Comparison of ENCODE assay signal across 8 cellular contexts in the genomic region with DNA sequence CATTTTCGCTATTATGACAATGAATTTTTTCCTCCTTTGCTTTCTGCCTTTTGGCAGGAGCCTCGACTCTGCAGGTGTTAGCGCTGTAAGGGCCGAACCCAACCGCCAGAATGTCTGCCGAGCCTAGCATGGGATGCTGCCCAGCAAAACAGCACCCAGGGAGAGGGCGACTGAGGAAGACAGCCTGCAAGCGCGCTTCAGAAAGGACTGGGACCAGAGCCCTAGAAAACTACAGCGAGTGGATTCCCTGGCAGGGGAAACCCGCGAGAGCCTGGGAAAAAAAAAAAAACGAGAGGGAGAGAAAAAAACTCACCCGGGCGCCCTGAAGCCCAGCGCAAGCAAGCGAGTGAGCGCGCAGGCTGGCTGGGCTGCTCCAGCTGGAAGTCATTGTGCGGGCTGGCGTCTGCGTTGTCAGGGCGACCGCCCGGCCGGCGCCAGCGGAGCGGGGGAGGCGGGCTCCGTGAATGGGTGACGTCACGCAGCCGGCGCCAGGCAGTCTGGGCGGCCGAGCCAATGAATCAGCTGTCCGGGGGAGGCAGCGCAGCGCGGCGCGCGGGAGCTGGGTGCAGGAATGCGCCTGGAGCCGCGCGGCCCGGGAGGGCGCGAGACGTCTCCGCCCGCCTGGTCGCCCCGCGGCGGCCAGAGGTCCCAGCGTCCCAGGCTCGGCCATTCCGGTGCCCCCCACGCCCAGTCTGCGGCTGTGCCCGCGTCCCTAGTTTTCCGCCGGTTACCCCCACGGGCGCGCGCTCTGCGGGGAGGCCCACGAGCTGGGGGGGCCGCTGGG. TPM values are rescaled to one million over a fixed set of nuclear protein-coding genes. Genes with fewer than 3 reads are reported as not detected.
DNase-seq lines count a peak whose midpoint lies in the region; ATAC-seq and TF ChIP-seq lines count a peak whose summit lies in the region.

No MANE protein-coding gene starts in this region.

- ATAC-seq in GM19025 (IDR thresholded peaks at IDR 0.05; ENCODE audit: low read depth, unreplicated experiment) = peak; percentile 97
- ATAC-seq in HG03175 (IDR thresholded peaks at IDR 0.05; ENCODE audit: unreplicated experiment) = peak; percentile 98

- no peaks in the 10 kb centered on the region for H3K36me3 Mint-ChIP-seq in activated CD4-positive, alpha-beta memory T cell treated with anti-CD3 and anti-CD28 coated beads for 36 hours
- peaks cover 6% of the 10 kb centered on the region for H3K36me3 Mint-ChIP-seq in endothelial cell (ENCODE audit: low read depth, unreplicated experiment)

- DNase-seq in AG09319 (ENCODE audit: extremely low read depth, low read depth) (peak; percentile 95), NCI-H2227 treated with DMSO at 0.1 percent for 48 hours (lab: John Stamatoyannopoulos, UW) (peak; percentile 91), endothelial cell (ENCODE audit: low spot score) (peak; percentile 99), lung microvascular endothelial cell (ENCODE audit: low read depth in 2 of 2) (peak; percentile 98 to 99)
- peak; percentile 85 for DNase-seq in activated CD4-positive, alpha-beta memory T cell treated with anti-CD3 and anti-CD28 coated beads for 36 hours
- DNase-seq in stimulated activated CD4-positive, alpha-beta T cell treated with anti-CD3 and anti-CD28 coated beads, TNF-alpha, amount 100 ng/mL, for 4 hours (ENCODE audit: low read depth in 3 of 3) = peak in 2 of 3 experiments; percentile 11 to 13

- peak overlapping the region; percentile 45 for H3K4me3 Mint-ChIP-seq in activated CD4-positive, alpha-beta memory T cell treated with anti-CD3 and anti-CD28 coated beads for 36 hours
- H3K4me3 Mint-ChIP-seq in endothelial cell (ENCODE audit: unreplicated experiment) = peak overlapping the region; percentile 89

- no peak overlapping the region for H3K27ac Mint-ChIP-seq in activated CD4-positive, alpha-beta memory T cell treated with anti-CD3 and anti-CD28 coated beads for 36 hours
- peak overlapping the region; percentile 97 for H3K27ac Mint-ChIP-seq in endothelial cell (ENCODE audit: unreplicated experiment)

- no peaks in the 10 kb centered on the region for H3K9me3 Mint-ChIP-seq in activated CD4-positive, alpha-beta memory T cell treated with anti-CD3 and anti-CD28 coated beads for 36 hours
- no peaks in the 10 kb centered on the region for H3K9me3 Mint-ChIP-seq in endothelial cell (ENCODE audit: unreplicated experiment)

- CTCF ChIA-PET in activated CD4-positive, alpha-beta memory T cell treated with anti-CD3 and anti-CD28 coated beads for 36 hours (lab: Charles Lee) = no interaction called here

- intact Hi-C loops in activated CD4-positive, alpha-beta memory T cell treated with anti-CD3 and anti-CD28 coated beads for 36 hours (cut with micrococcal nuclease) = no loop called here

- TF ChIP-seq CTCF in AG09319 (IDR thresholded peaks at IDR 0.05; ENCODE audit: low read depth, low read length) (no peak), endothelial cell (IDR thresholded peaks at IDR 0.05; ENCODE audit: unreplicated experiment) (no peak)

- peaks cover 27% of the 10 kb centered on the region for H3K27me3 Mint-ChIP-seq in activated CD4-positive, alpha-beta memory T cell treated with anti-CD3 and anti-CD28 coated beads for 36 hours
- peaks cover 6% of the 10 kb centered on the region for H3K27me3 Mint-ChIP-seq in endothelial cell (ENCODE audit: unreplicated experiment)

- peaks cover 12% of the 10 kb centered on the region for H3K4me1 Mint-ChIP-seq in activated CD4-positive, alpha-beta memory T cell treated with anti-CD3 and anti-CD28 coated beads for 36 hours (ENCODE audit: low read depth)
- peaks cover 13% of the 10 kb centered on the region for H3K4me1 Mint-ChIP-seq in endothelial cell (ENCODE audit: unreplicated experiment)

- POLR2A ChIA-PET in activated CD4-positive, alpha-beta memory T cell treated with anti-CD3 and anti-CD28 coated beads for 36 hours (lab: Charles Lee) = no interaction called here

RNA-seq across cellular contexts. Expression of gene ID4, which starts 32.6 kb away (rescaled TPM):
- total RNA-seq in activated CD4-positive, alpha-beta memory T cell treated with anti-CD3 and anti-CD28 coated beads for 36 hours = not detected
- total RNA-seq in endothelial cell (ENCODE audit: unreplicated experiment) (5.6 TPM), lung microvascular endothelial cell (0.22 and 0.60 TPM in 2 replicates)

Comparison
In these comparisons a context has a peak if more than half of its experiments do, and no peak if none do; other contexts are left out.
1. Peak in every context shown above with its lines: DNase-seq and ATAC-seq.
2. DNase-seq: peak in every context shown above with its lines; median percentile 99 in endothelial cell; 98 in lung microvascular endothelial cell; 95 in AG09319; 91 in NCI-H2227 treated with DMSO at 0.1 percent for 48 hours; 85 in activated CD4-positive, alpha-beta memory T cell treated with anti-CD3 and anti-CD28 coated beads for 36 hours; 12 in stimulated activated CD4-positive, alpha-beta T cell treated with anti-CD3 and anti-CD28 coated beads, TNF-alpha, amount 100 ng/mL, for 4 hours.